2 cellular contexts compared by ENCODE assay signal in the genomic region with DNA sequence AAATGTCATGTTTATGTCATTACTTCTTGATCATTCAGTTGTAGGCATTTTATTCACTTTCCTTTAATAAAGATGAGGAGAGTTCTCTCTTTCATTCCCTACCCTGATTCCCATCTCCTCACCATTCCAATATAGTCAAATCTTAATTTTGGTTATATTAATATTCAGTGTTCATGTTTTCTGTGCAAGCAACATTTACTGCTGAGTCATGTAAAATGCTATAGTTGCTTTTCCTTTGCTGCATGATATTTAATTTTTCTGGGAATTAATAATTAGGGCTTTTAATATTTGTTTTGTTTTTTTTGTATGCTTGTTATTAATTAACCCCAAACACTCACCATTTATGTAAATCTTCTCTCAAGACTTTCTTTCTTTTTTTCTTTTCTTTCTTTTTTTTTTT.
A peak's percentile ranks its signal among the peaks of the same experiment; 100 is the strongest.
TF ChIP-seq lines count a peak whose summit lies in the region.

No MANE protein-coding gene starts in this region.

TF ChIP-seq in A549, 52 proteins besides CTCF, POLR2A, EP300 and RAD21:
- TF ChIP-seq MAFK (IDR thresholded peaks at IDR 0.05; ENCODE audit: partially characterized antibody): peak; percentile 94
- peak; percentile 83 for TF ChIP-seq NFE2L2 (conservative IDR thresholded peaks at IDR 0.05; ENCODE audit: low read length)
- TF ChIP-seq EHF (CRISPR knock-in tag; IDR thresholded peaks at IDR 0.05): no peak
- TF ChIP-seq, protein P1, sequence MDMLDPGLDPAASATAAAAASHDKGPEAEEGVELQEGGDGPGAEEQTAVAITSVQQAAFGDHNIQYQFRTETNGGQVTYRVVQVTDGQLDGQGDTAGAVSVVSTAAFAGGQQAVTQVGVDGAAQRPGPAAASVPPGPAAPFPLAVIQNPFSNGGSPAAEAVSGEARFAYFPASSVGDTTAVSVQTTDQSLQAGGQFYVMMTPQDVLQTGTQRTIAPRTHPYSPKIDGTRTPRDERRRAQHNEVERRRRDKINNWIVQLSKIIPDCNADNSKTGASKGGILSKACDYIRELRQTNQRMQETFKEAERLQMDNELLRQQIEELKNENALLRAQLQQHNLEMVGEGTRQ (IDR thresholded peaks at IDR 0.05): no peak
- TF ChIP-seq, protein P2, sequence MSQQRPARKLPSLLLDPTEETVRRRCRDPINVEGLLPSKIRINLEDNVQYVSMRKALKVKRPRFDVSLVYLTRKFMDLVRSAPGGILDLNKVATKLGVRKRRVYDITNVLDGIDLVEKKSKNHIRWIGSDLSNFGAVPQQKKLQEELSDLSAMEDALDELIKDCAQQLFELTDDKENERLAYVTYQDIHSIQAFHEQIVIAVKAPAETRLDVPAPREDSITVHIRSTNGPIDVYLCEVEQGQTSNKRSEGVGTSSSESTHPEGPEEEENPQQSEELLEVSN (IDR thresholded peaks at IDR 0.05; ENCODE audit: borderline replicate concordance, low read depth): no peak
- TF ChIP-seq RCOR1 (IDR thresholded peaks at IDR 0.05; ENCODE audit: low read depth, low read length): no peak
TF ChIP-seq in A549: peak in this region for 2.

TF ChIP-seq in IMR-90, 13 proteins besides CTCF, POLR2A, EP300 and RAD21:
- no peak for TF ChIP-seq BHLHE40 (IDR thresholded peaks at IDR 0.05; ENCODE audit: low read depth, low read length)
- TF ChIP-seq MAFK (IDR thresholded peaks at IDR 0.05; ENCODE audit: low read depth, low read length): peak; percentile 93
- no peak for TF ChIP-seq SMC3 (IDR thresholded peaks at IDR 0.05; ENCODE audit: low read depth, low read length)
- no peak for TF ChIP-seq MAZ (IDR thresholded peaks at IDR 0.05; ENCODE audit: borderline replicate concordance, low read depth, low read length)
- TF ChIP-seq CHD1 (IDR thresholded peaks at IDR 0.05; ENCODE audit: low read depth, low read length): no peak
- peak; percentile 89 for TF ChIP-seq NFE2L2 (IDR thresholded peaks at IDR 0.05; ENCODE audit: low read depth, low read length)
- TF ChIP-seq, protein P3, sequence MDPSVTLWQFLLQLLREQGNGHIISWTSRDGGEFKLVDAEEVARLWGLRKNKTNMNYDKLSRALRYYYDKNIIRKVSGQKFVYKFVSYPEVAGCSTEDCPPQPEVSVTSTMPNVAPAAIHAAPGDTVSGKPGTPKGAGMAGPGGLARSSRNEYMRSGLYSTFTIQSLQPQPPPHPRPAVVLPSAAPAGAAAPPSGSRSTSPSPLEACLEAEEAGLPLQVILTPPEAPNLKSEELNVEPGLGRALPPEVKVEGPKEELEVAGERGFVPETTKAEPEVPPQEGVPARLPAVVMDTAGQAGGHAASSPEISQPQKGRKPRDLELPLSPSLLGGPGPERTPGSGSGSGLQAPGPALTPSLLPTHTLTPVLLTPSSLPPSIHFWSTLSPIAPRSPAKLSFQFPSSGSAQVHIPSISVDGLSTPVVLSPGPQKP (IDR thresholded peaks at IDR 0.05; ENCODE audit: borderline replicate concordance, low read depth, low read length): no peak
- TF ChIP-seq, protein P1 (IDR thresholded peaks at IDR 0.05; ENCODE audit: low read depth, low read length): no peak
